Comparison of ENCODE assay signal across 18 cellular contexts in genomic region chr5:134209477-134210240, GRCh38. TPM values are rescaled to one million over a fixed set of nuclear protein-coding genes. Genes with fewer than 3 reads are reported as not detected.
DNase-seq lines count a peak whose midpoint lies in the region; ATAC-seq and TF ChIP-seq lines count a peak whose summit lies in the region.
"Had no signal": no experiment of that assay in that cellular context is flagged by ENCODE, and none has a peak within 500 bp of the region (broad histone marks: within the 10 kb centered on the region; RNA-seq: fewer than 3 reads in every experiment).

No MANE protein-coding gene starts in this region.

- POLR2A ChIA-PET in CD4-positive, alpha-beta T cell (lab: Charles Lee), result interaction anchor here (0.7 to 1.9 kb wide), 2 partner anchors 9 to 33 kb away, joined by 4 to 6 read pairs; partner anchors contain the start of gene SKP1
- POLR2A ChIA-PET in Caco-2 (lab: Charles Lee), result interaction anchor here (0.9 kb wide), 1 partner anchor 33 kb away, joined by 3 read pairs; the partner anchor contains the start of gene SKP1

- no TSS peak for BruUV-seq in Caco-2 (replicated peaks; lab: Mats Ljungman, UMichigan)

- ATAC-seq in CD4-positive, alpha-beta T cell (ENCODE audit: poor library complexity), result no peak
- peak; percentile 77 for ATAC-seq in Right ventricle myocardium superior (ENCODE audit: poor library complexity)

- intact Hi-C loops in CD4-positive, alpha-beta T cell (cut with DNase I, micrococcal nuclease), result no loop called here
- intact Hi-C loops in Right ventricle myocardium superior (cut with DNase I), result no loop called here
- intact Hi-C loops in Caco-2 (cut with micrococcal nuclease; ENCODE audit: unreplicated experiment), result no loop called here

- H3K27ac ChIP-seq in CD4-positive, alpha-beta T cell (ENCODE audit: low read depth, low read length), result no peak overlapping the region
- H3K27ac ChIP-seq: suprapubic skin had no signal

- no peaks in the 10 kb centered on the region for H3K9me3 ChIP-seq in CD4-positive, alpha-beta T cell (ENCODE audit: control insufficient read depth, low read length)
- H3K9me3 ChIP-seq in Caco-2, result peaks cover 6% of the 10 kb centered on the region; the same call in 1 of the 2 replicates
- H3K9me3 ChIP-seq: suprapubic skin had no signal

- no peak for DNase-seq in CD4-positive, alpha-beta T cell
- DNase-seq in LNCaP clone FGC (ENCODE audit: low read depth), result no peak
- no peak for DNase-seq in Right ventricle myocardium superior
- DNase-seq in nephron progenitor cell, result no peak
- DNase-seq in NCI-H187 treated with DMSO at 0.1 percent for 48 hours (lab: John Stamatoyannopoulos, UW), result no peak
- DNase-seq in erythroblast (lab: John Stamatoyannopoulos, UW), result no peak
- no peak for DNase-seq in Caco-2
- DNase-seq: activated CD4-positive, alpha-beta T cell treated with anti-CD3 and anti-CD28 coated beads, Interleukin-2, amount 50 U/mL, for 1 hour; foreskin fibroblast; KBM-7; midbrain; NCI-H1048; NCI-H2029 treated with DMSO at 0.1 percent for 48 hours; NCI-H524; SHP77; stimulated activated CD4-positive, alpha-beta T cell treated with anti-CD3 and anti-CD28 coated beads, Interleukin-12 subunit alpha, Interleukin-12 subunit beta, amount 100 ng/mL, for 4 hours had no signal

- no peak for TF ChIP-seq POLR2A in erythroblast (IDR thresholded peaks at IDR 0.05; ENCODE audit: low read length)

- no peak overlapping the region for H3K27ac Mint-ChIP-seq in CD4-positive, alpha-beta T cell
- H3K27ac Mint-ChIP-seq in nephron progenitor cell, result peak overlapping the region; percentile 88
- H3K27ac Mint-ChIP-seq in Caco-2 (ENCODE audit: unreplicated experiment), result no peak overlapping the region
- H3K27ac Mint-ChIP-seq: activated naive CD4-positive, alpha-beta T cell treated with anti-CD3 and anti-CD28 coated beads, Interleukin-2, amount 50 U/mL, for 24 hours had no signal

- TF ChIP-seq CTCF in CD4-positive, alpha-beta T cell (IDR thresholded peaks at IDR 0.05), result no peak
- TF ChIP-seq CTCF in LNCaP clone FGC (IDR thresholded peaks at IDR 0.05; ENCODE audit: control insufficient read depth, extremely low read depth, insufficient read depth) (no peak), nephron progenitor cell (IDR thresholded peaks at IDR 0.05) (no peak), Caco-2 (IDR thresholded peaks at IDR 0.05; ENCODE audit: insufficient read depth in 1 of 2, low read depth in 1 of 2, low read length in 1 of 2, severe bottlenecking in 1 of 2, unreplicated experiment in 1 of 2) (no peak)

- H3K36me3 ChIP-seq in Caco-2 (ENCODE audit: control insufficient read depth, insufficient read depth, low read length), result no peaks in the 10 kb centered on the region; the same call in none of the 2 replicates

- no peaks in the 10 kb centered on the region for H3K27me3 Mint-ChIP-seq in CD4-positive, alpha-beta T cell
- no peaks in the 10 kb centered on the region for H3K27me3 Mint-ChIP-seq in nephron progenitor cell (ENCODE audit: low read depth, poor library complexity)
- H3K27me3 Mint-ChIP-seq in Caco-2 (ENCODE audit: insufficient read depth, unreplicated experiment), result no peaks in the 10 kb centered on the region
- H3K27me3 Mint-ChIP-seq: activated naive CD4-positive, alpha-beta T cell treated with anti-CD3 and anti-CD28 coated beads, Interleukin-2, amount 50 U/mL, for 24 hours had no signal

- peak overlapping the region; percentile 15 for H3K4me3 Mint-ChIP-seq in CD4-positive, alpha-beta T cell
- no peak overlapping the region for H3K4me3 Mint-ChIP-seq in nephron progenitor cell
- H3K4me3 Mint-ChIP-seq in Caco-2 (ENCODE audit: unreplicated experiment), result no peak overlapping the region
- H3K4me3 Mint-ChIP-seq: activated naive CD4-positive, alpha-beta T cell treated with anti-CD3 and anti-CD28 coated beads, Interleukin-2, amount 50 U/mL, for 24 hours had no signal

- H3K4me1 ChIP-seq in Caco-2, result no peaks in the 10 kb centered on the region

- H3K4me3 ChIP-seq in LNCaP clone FGC (ENCODE audit: low read depth, low read length) (peak overlapping the region; percentile 10; the same call in 1 of the 2 replicates), Caco-2 (ENCODE audit: low read depth, low read length) (no peak overlapping the region)
- H3K4me3 ChIP-seq: suprapubic skin had no signal

- no peaks in the 10 kb centered on the region for H3K9me3 Mint-ChIP-seq in CD4-positive, alpha-beta T cell
- H3K9me3 Mint-ChIP-seq in nephron progenitor cell (peaks cover 31% of the 10 kb centered on the region), Caco-2 (ENCODE audit: unreplicated experiment) (no peaks in the 10 kb centered on the region)
- H3K9me3 Mint-ChIP-seq: activated naive CD4-positive, alpha-beta T cell treated with anti-CD3 and anti-CD28 coated beads, Interleukin-2, amount 50 U/mL, for 24 hours had no signal

- peaks cover 52% of the 10 kb centered on the region for H3K36me3 Mint-ChIP-seq in CD4-positive, alpha-beta T cell (ENCODE audit: low read depth)
- peaks cover 78% of the 10 kb centered on the region for H3K36me3 Mint-ChIP-seq in nephron progenitor cell (ENCODE audit: low read depth)
- H3K36me3 Mint-ChIP-seq in Caco-2 (ENCODE audit: insufficient read depth, unreplicated experiment), result peaks cover 37% of the 10 kb centered on the region

- CTCF ChIA-PET in CD4-positive, alpha-beta T cell (lab: Charles Lee), result no interaction called here
- CTCF ChIA-PET in Caco-2 (lab: Charles Lee), result interaction anchor here (0.6 kb wide), 1 partner anchor 23 kb away, joined by 6 read pairs; no protein-coding TSS in a partner anchor

- H3K27me3 ChIP-seq in CD4-positive, alpha-beta T cell (ENCODE audit: control insufficient read depth, insufficient read depth, low read length), result no peaks in the 10 kb centered on the region
- no peaks in the 10 kb centered on the region for H3K27me3 ChIP-seq in Caco-2 (replicated peaks; ENCODE audit: control insufficient read depth, insufficient read depth, low read length)
- H3K27me3 ChIP-seq: suprapubic skin had no signal

- peaks cover 75% of the 10 kb centered on the region for H3K4me1 Mint-ChIP-seq in CD4-positive, alpha-beta T cell (ENCODE audit: low read depth)
- H3K4me1 Mint-ChIP-seq in nephron progenitor cell, result peaks cover 19% of the 10 kb centered on the region
- H3K4me1 Mint-ChIP-seq in Caco-2 (ENCODE audit: low read depth, unreplicated experiment), result no peaks in the 10 kb centered on the region

RNA-seq across cellular contexts. Expression of gene PPP2CA, which starts 16.2 kb away (rescaled TPM):
- 100 to 1,000 TPM; 188 to 195 TPM for total RNA-seq in CD4-positive, alpha-beta T cell
- total RNA-seq in Right ventricle myocardium superior, result 135 TPM
- total RNA-seq in Caco-2 (2022), result 202 and 224 TPM in 2 replicates

RNA-seq across cellular contexts. Expression of gene SKP1, which starts 32.9 kb away (rescaled TPM):
- total RNA-seq in CD4-positive, alpha-beta T cell, result 100 to 1,000 TPM; 303 to 314 TPM
- total RNA-seq in Right ventricle myocardium superior (424 TPM), Caco-2 (2022) (351 and 365 TPM in 2 replicates)
